7 cellular contexts compared by ENCODE assay signal in genomic region chr17:5221912-5222311, GRCh38. TPM values are rescaled to one million over a fixed set of nuclear protein-coding genes. Genes with fewer than 3 reads are reported as not detected.
"Had no signal": no experiment of that assay in that cellular context is flagged by ENCODE, and none has a peak within 500 bp of the region (broad histone marks: within the 10 kb centered on the region; RNA-seq: fewer than 3 reads in every experiment).

No MANE protein-coding gene starts in this region.

RNA-seq across cellular contexts. Expression of gene SCIMP, which starts 12.7 kb away (rescaled TPM):
- total RNA-seq: activated CD4-positive, alpha-beta T cell treated with anti-CD3 and anti-CD28 coated beads, Interleukin-2, amount 10 ng/mL, durations not matched to agents 24 days and 14 days; activated CD8-positive, alpha-beta memory T cell treated with anti-CD3 and anti-CD28 coated beads, Interleukin-2, amount 10 ng/mL, durations not matched to agents 7 days and 5 days; astrocyte; NCI-H460; SJCRH30; WTC11 had no signal
- polyA plus RNA-seq: SK-N-SH had no signal
